In genomic region chr14:22549981-22550670, GRCh38 we compare ENCODE assay signal across 8 cellular contexts.
DNase-seq lines count a peak whose midpoint lies in the region; ATAC-seq lines count a peak whose summit lies in the region.

No MANE protein-coding gene starts in this region.

- peak overlapping the region; percentile 97 for H3K27ac Mint-ChIP-seq in T-helper 1 cell treated with Interleukin-12 subunit alpha and Interleukin-12 subunit beta and Interleukin-4 antibody, amounts not matched to agents 30 μg/mL and 1 μg/mL, for 36 hours

- H3K36me3 Mint-ChIP-seq in T-helper 1 cell treated with Interleukin-12 subunit alpha and Interleukin-12 subunit beta and Interleukin-4 antibody, amounts not matched to agents 30 μg/mL and 1 μg/mL, for 36 hours (ENCODE audit: low read depth) = peaks cover 86% of the 10 kb centered on the region

- no peaks in the 10 kb centered on the region for H3K27me3 Mint-ChIP-seq in T-helper 1 cell treated with Interleukin-12 subunit alpha and Interleukin-12 subunit beta and Interleukin-4 antibody, amounts not matched to agents 30 μg/mL and 1 μg/mL, for 36 hours (ENCODE audit: low read depth)

- DNase-seq in effector CD4-positive, alpha-beta T cell = peak; percentile 68
- DNase-seq in stimulated activated CD8-positive, alpha-beta memory T cell treated with anti-CD3 and anti-CD28 coated beads, Interleukin-7, amount 100 ng/mL, for 4 hours (ENCODE audit: low read depth in 2 of 2) = peak; percentile 51 to 70
- DNase-seq in ecto neural progenitor cell (ENCODE audit: low spot score) = no peak
- no peak for DNase-seq in HuH-7.5 (ENCODE audit: low spot score)
- DNase-seq in NCI-H2081 treated with DMSO at 0.1 percent for 48 hours (lab: John Stamatoyannopoulos, UW) = no peak

- ATAC-seq in GM18867 (IDR thresholded peaks at IDR 0.05; ENCODE audit: unreplicated experiment) (peak; percentile 59), HG03025 (IDR thresholded peaks at IDR 0.05; ENCODE audit: low FRiP score, unreplicated experiment) (peak; percentile 51)

- peaks cover 91% of the 10 kb centered on the region for H3K4me1 Mint-ChIP-seq in T-helper 1 cell treated with Interleukin-12 subunit alpha and Interleukin-12 subunit beta and Interleukin-4 antibody, amounts not matched to agents 30 μg/mL and 1 μg/mL, for 36 hours (ENCODE audit: low read depth)

- peak overlapping the region; percentile 88 for H3K4me3 Mint-ChIP-seq in T-helper 1 cell treated with Interleukin-12 subunit alpha and Interleukin-12 subunit beta and Interleukin-4 antibody, amounts not matched to agents 30 μg/mL and 1 μg/mL, for 36 hours

- H3K9me3 Mint-ChIP-seq in T-helper 1 cell treated with Interleukin-12 subunit alpha and Interleukin-12 subunit beta and Interleukin-4 antibody, amounts not matched to agents 30 μg/mL and 1 μg/mL, for 36 hours = no peaks in the 10 kb centered on the region

Comparison
In these comparisons a context has a peak if more than half of its experiments do, and no peak if none do; other contexts are left out.
1. DNase-seq: peak in effector CD4-positive, alpha-beta T cell (single experiment) and stimulated activated CD8-positive, alpha-beta memory T cell treated with anti-CD3 and anti-CD28 coated beads, Interleukin-7, amount 100 ng/mL, for 4 hours (2 of 2); none in ecto neural progenitor cell (single experiment), HuH-7.5 (single experiment) and NCI-H2081 treated with DMSO at 0.1 percent for 48 hours (single experiment).